In the genomic region with DNA sequence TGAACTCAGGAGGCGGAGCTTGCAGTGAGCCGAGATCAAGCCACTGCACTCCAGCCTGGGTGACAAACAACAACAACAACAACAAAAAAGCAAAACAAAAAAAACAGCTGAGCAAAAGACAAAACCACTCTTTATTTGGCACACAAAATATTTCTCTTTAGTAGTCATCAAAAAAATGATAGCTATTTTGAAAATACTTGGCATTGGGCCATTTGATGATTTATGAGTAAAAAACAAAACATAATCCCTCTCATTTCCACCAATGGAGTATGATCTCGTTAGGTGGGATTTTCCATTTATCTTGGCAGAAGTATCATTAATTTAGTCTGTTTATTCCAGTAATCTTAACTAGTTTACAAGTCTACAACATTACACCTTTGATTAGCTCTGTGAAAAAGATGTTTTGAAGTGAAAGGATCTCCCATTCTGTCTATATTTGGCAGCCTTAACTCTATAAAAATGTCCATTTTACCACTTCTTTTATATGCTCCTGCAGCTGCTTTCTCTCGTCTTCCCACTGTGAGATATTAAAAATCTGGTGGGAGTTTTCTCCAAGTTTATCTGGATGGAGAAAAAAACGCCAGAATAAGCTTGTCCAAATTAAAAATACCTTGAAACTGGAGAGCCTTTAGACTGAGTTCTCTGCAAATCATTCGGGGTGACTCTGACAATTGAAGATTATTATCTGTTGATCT, we compare ENCODE assay signal across 22 cellular contexts. TPM values are rescaled to one million over a fixed set of nuclear protein-coding genes. Genes with fewer than 3 reads are reported as not detected.
DNase-seq lines count a peak whose midpoint lies in the region; ATAC-seq, FAIRE-seq and TF ChIP-seq lines count a peak whose summit lies in the region.
"Had no signal": no experiment of that assay in that cellular context is flagged by ENCODE, and none has a peak within 500 bp of the region (broad histone marks: within the 10 kb centered on the region; RNA-seq: fewer than 3 reads in every experiment).

No MANE protein-coding gene starts in this region.

- H3K9ac ChIP-seq in PC-3 (ENCODE audit: low read length) = no peak overlapping the region
- H3K9ac ChIP-seq in endothelial cell of umbilical vein (replicated peaks; ENCODE audit: extremely low read depth, insufficient read depth, low read length) = no peak overlapping the region

- no peaks in the 10 kb centered on the region for H3K9me2 ChIP-seq in PC-3 (replicated peaks; ENCODE audit: low read length)

- BruUV-seq in PC-3 (replicated peaks; lab: Mats Ljungman, UMichigan) = no TSS peak
- no TSS peak for BruUV-seq in endothelial cell of umbilical vein (replicated peaks; lab: Mats Ljungman, UMichigan)

- no peak for FAIRE-seq in endothelial cell of umbilical vein (lab: Jason Lieb, UNC)
- FAIRE-seq in GM12891 (lab: Jason Lieb, UNC) = no peak
- FAIRE-seq: GM18507 had no signal

- no peak overlapping the region for H3K27ac ChIP-seq in PC-3 (ENCODE audit: low read length)
- H3K27ac ChIP-seq in endothelial cell of umbilical vein (ENCODE audit: insufficient read depth, low read depth, low read length) = no peak overlapping the region
- peak overlapping the region in 3 of 4 donors; percentile 5 to 51 (median 39) for H3K27ac ChIP-seq in gastrocnemius medialis
- H3K27ac ChIP-seq: HL-60, PC-9, SK-N-MC had no signal

- H3K4me1 ChIP-seq in PC-3 (ENCODE audit: insufficient read depth, low read length) (peaks cover 22% of the 10 kb centered on the region), endothelial cell of umbilical vein (ENCODE audit: control insufficient read depth, extremely low read depth, insufficient read depth, low read length) (peaks cover 12% of the 10 kb centered on the region), gastrocnemius medialis (no peaks in the 10 kb centered on the region), mucosa of descending colon (ENCODE audit: low read depth) (no peaks in the 10 kb centered on the region), BE2C (no peaks in the 10 kb centered on the region)

- POLR2A ChIA-PET in PC-3 (lab: Charles Lee; ENCODE audit: unreplicated experiment) = interaction anchor here (0.6 to 0.7 kb wide), 2 partner anchors 71 to 1732 kb away, joined by 3 to 8 read pairs; no protein-coding TSS in a partner anchor
- POLR2A ChIA-PET in endothelial cell of umbilical vein (lab: Charles Lee) = no interaction called here

- no peak for TF ChIP-seq POLR2A in endothelial cell of umbilical vein (IDR thresholded peaks at IDR 0.05; ENCODE audit: low read depth, low read length)
- TF ChIP-seq POLR2A in gastrocnemius medialis (IDR thresholded peaks at IDR 0.05) = no peak
- no peak for TF ChIP-seq POLR2A in GM12891 (IDR thresholded peaks at IDR 0.05; ENCODE audit: low read depth, low read length)

- H3K4me3 ChIP-seq in PC-3 (ENCODE audit: low read length) (no peak overlapping the region), endothelial cell of umbilical vein (replicated peaks in 1 of 3; ENCODE audit: insufficient read depth in 1 of 3, low read depth in 1 of 3, low read length in 3 of 3) (no peak overlapping the region), gastrocnemius medialis (no peak overlapping the region), H7 (ENCODE audit: insufficient read depth, low read depth, low read length) (no peak overlapping the region), mucosa of descending colon (no peak overlapping the region), BE2C (ENCODE audit: low read depth, low read length) (no peak overlapping the region)
- H3K4me3 ChIP-seq: PC-9, SK-N-MC had no signal

- H3K27me3 ChIP-seq in PC-3 (ENCODE audit: low read length) (no peaks in the 10 kb centered on the region), endothelial cell of umbilical vein (ENCODE audit: control insufficient read depth in 2 of 2, insufficient read depth in 2 of 2, low read length in 2 of 2) (no peaks in the 10 kb centered on the region), gastrocnemius medialis (no peaks in the 10 kb centered on the region), H7 (ENCODE audit: control insufficient read depth, insufficient read depth, low read length) (no peaks in the 10 kb centered on the region), BE2C (no peaks in the 10 kb centered on the region)

- no peak for ATAC-seq in PC-3
- ATAC-seq in gastrocnemius medialis = no peak
- no peak for ATAC-seq in mucosa of descending colon

- H2AFZ ChIP-seq in PC-3 (ENCODE audit: low read length) (no peak overlapping the region), endothelial cell of umbilical vein (ENCODE audit: low read depth, low read length) (no peak overlapping the region)
- H2AFZ ChIP-seq: PC-9 had no signal

- CTCF ChIA-PET in PC-3 (lab: Charles Lee) (interaction anchor here (0.6 kb wide), 1 partner anchor 929 kb away, joined by 3 read pairs; no protein-coding TSS in a partner anchor), endothelial cell of umbilical vein (lab: Charles Lee) (interaction anchor here (0.5 to 1.6 kb wide), 5 partner anchors 10 to 100 kb away, joined by 3 to 9 read pairs (median 3); no protein-coding TSS in a partner anchor)

- H3K9me1 ChIP-seq in endothelial cell of umbilical vein (replicated peaks; ENCODE audit: control insufficient read depth, extremely low read depth, insufficient read depth, low read length) = no peaks in the 10 kb centered on the region

- H3K4me2 ChIP-seq in PC-3 (ENCODE audit: low read length) (0 out of 2 replicates have a peak overlapping the region, but pooled peaks have one; percentile 14), endothelial cell of umbilical vein (ENCODE audit: insufficient read depth, low read length) (no peak overlapping the region)
- H3K4me2 ChIP-seq: PC-9 had no signal

- in situ Hi-C loops in gastrocnemius medialis (cut with MboI; ENCODE audit: low sequenced_read_pairs in 4 of 4) = no loop called here

- dilution Hi-C loops in endothelial cell of umbilical vein (cut with MboI; ENCODE audit: extremely low pct_ligation_motif_present, low sequenced_read_pairs) = no loop called here

- no peaks in the 10 kb centered on the region for H3F3A ChIP-seq in PC-3 (ENCODE audit: low read length, unreplicated experiment)

- no peaks in the 10 kb centered on the region for H3K9me3 ChIP-seq in PC-3 (ENCODE audit: low read length)
- no peaks in the 10 kb centered on the region for H3K9me3 ChIP-seq in endothelial cell of umbilical vein (replicated peaks; ENCODE audit: control insufficient read depth, insufficient read depth, low read length)
- H3K9me3 ChIP-seq in gastrocnemius medialis = no peaks in the 10 kb centered on the region
- H3K9me3 ChIP-seq in mucosa of descending colon = no peaks in the 10 kb centered on the region
- no peaks in the 10 kb centered on the region for H3K9me3 ChIP-seq in BE2C

- intact Hi-C loops in PC-3 (cut with micrococcal nuclease) = no loop called here
- intact Hi-C loops in endothelial cell of umbilical vein (cut with micrococcal nuclease) = no loop called here
- intact Hi-C loops in gastrocnemius medialis (cut with DNase I; ENCODE audit: low total_unique reads) = no loop called here
- intact Hi-C loops in mucosa of descending colon (cut with DNase I, micrococcal nuclease) = no loop called here

- DNase-seq in ELR (ENCODE audit: low read depth) (peak; percentile 37), PC-3 (peak; percentile 31), endothelial cell of umbilical vein (ENCODE audit: low read depth, low spot score) (peak; percentile 24), gastrocnemius medialis (no peak), H7 (no peak), GM12891 (ENCODE audit: insufficient read length, low spot score) (no peak), mucosa of descending colon (no peak), BE2C (no peak)
- DNase-seq: C1 segment of cervical spinal cord, COR-L47, DMS153, KBM-7, NCI-H1048, NCI-H146, NCI-H2081 treated with DMSO at 0.1 percent for 48 hours, NCI-H226, NCI-H526 treated with DMSO at 0.1 percent for 48 hours, PC-9 had no signal

- no peaks in the 10 kb centered on the region for H4K20me1 ChIP-seq in PC-3 (ENCODE audit: low read length)
- no peaks in the 10 kb centered on the region for H4K20me1 ChIP-seq in endothelial cell of umbilical vein (replicated peaks; ENCODE audit: control insufficient read depth, extremely low read depth, insufficient read depth, low read length)

- TF ChIP-seq CTCF in PC-3 (conservative IDR thresholded peaks at IDR 0.05; ENCODE audit: low read depth, low read length) (no peak), endothelial cell of umbilical vein (IDR thresholded peaks at IDR 0.05; ENCODE audit: extremely low read depth in 1 of 2, insufficient read depth in 1 of 2, low read depth in 1 of 2, low read length in 2 of 2) (no peak), gastrocnemius medialis (IDR thresholded peaks at IDR 0.05 in 4 of 5, conservative IDR thresholded peaks at IDR 0.05 in 1 of 5) (no peak), mucosa of descending colon (IDR thresholded peaks at IDR 0.05) (no peak), BE2C (IDR thresholded peaks at IDR 0.05; ENCODE audit: low read depth, low read length) (no peak)

- H3K36me3 ChIP-seq in PC-3 (ENCODE audit: low read depth, low read length) (no peaks in the 10 kb centered on the region), endothelial cell of umbilical vein (ENCODE audit: control insufficient read depth in 2 of 2, extremely low read depth in 1 of 2, insufficient read depth in 2 of 2, low read length in 2 of 2) (peaks cover 0 to 2% of the 10 kb centered on the region in 2 experiments), gastrocnemius medialis (no peaks in the 10 kb centered on the region), H7 (replicated peaks; ENCODE audit: control insufficient read depth, insufficient read depth, low read length) (no peaks in the 10 kb centered on the region), mucosa of descending colon (ENCODE audit: low read depth) (no peaks in the 10 kb centered on the region), BE2C (no peaks in the 10 kb centered on the region)

- H3K79me2 ChIP-seq in PC-3 (ENCODE audit: low read length) = no peaks in the 10 kb centered on the region
- no peaks in the 10 kb centered on the region for H3K79me2 ChIP-seq in endothelial cell of umbilical vein (ENCODE audit: control insufficient read depth, insufficient read depth, low read length)

RNA-seq across cellular contexts. Expression of a gene that starts 58.8 kb away (rescaled TPM):
- 0.11 TPM in 1 of 2 replicates, not detected in the other for total RNA-seq in PC-3 (2014; rRNA removed)
- 0.40 and 1.2 TPM in 2 replicates for total RNA-seq in endothelial cell of umbilical vein
- 0.14 and 0.23 TPM in 2 replicates for polyA plus RNA-seq in endothelial cell of umbilical vein
- 0.14 and 0.17 TPM in 2 replicates for polyA plus RNA-seq in endothelial cell of umbilical vein (2011; cell fraction: cytosol; rRNA removed)
- polyA plus RNA-seq in endothelial cell of umbilical vein (2011; cell fraction: nucleus; rRNA removed) = 0.24 and 0.35 TPM in 2 replicates
- 1.8 and 2.8 TPM in 2 replicates for polyA plus RNA-seq in endothelial cell of umbilical vein (2012)
- polyA minus RNA-seq in endothelial cell of umbilical vein = 0.62 and 0.85 TPM in 2 replicates
- polyA minus RNA-seq in endothelial cell of umbilical vein (2011; cell fraction: cytosol; rRNA and poly(A)+ RNA removed) = not detected
- polyA minus RNA-seq in endothelial cell of umbilical vein (2011; cell fraction: nucleus; rRNA and poly(A)+ RNA removed) = 1.9 and 4.1 TPM in 2 replicates
- under 1 TPM in 2 of 4 donors, not detected in 2; 0.11 to 0.55 TPM for total RNA-seq in gastrocnemius medialis
- total RNA-seq in H7 (2014; rRNA removed; shearing (Covaris generic)) = 0.63 and 1.1 TPM in 2 replicates
- polyA plus RNA-seq in GM12891 (2012; ENCODE audit: low read depth, missing spikeins) = not detected
- 1 to 10 TPM in 2 of 3 donors, under 1 TPM in 1; 0.89 to 3.0 (median 1.3) TPM for total RNA-seq in mucosa of descending colon
- polyA plus RNA-seq in BE2C (2012; ENCODE audit: insufficient read depth, insufficient read length, low read depth) = not detected
- total RNA-seq: M059J, PC-9 had no signal

Comparison
In these comparisons a context has a peak if more than half of its experiments do, and no peak if none do; other contexts are left out.
1. DNase-seq: peak in ELR (single experiment), PC-3 (single experiment) and endothelial cell of umbilical vein (single experiment); none in gastrocnemius medialis (0 of 2), H7 (single experiment), GM12891 (single experiment), mucosa of descending colon (0 of 3) and BE2C (single experiment).
2. H3K27ac ChIP-seq: peak in gastrocnemius medialis (3 of 4); none in PC-3 (single experiment) and endothelial cell of umbilical vein (single experiment).